1 cellular context compared by ENCODE assay signal in genomic region chr2:134980639-134981038, GRCh38.
TF ChIP-seq lines count a peak whose summit lies in the region.

No MANE protein-coding gene starts in this region.

TF ChIP-seq in K562, 482 proteins besides CTCF, POLR2A, EP300 and RAD21 (continued from another document):
- no peak for TF ChIP-seq MGA (IDR thresholded peaks at IDR 0.05)
- no peak for TF ChIP-seq CCAR2 (IDR thresholded peaks at IDR 0.05; ENCODE audit: low read depth, low read length)
- TF ChIP-seq ATF1 (CRISPR knock-in tag; IDR thresholded peaks at IDR 0.05): no peak
- no peak for TF ChIP-seq ATF1 (tag; IDR thresholded peaks at IDR 0.05)
- TF ChIP-seq MLLT1 (IDR thresholded peaks at IDR 0.05): no peak
- TF ChIP-seq ETV1 (tag; conservative IDR thresholded peaks at IDR 0.05; ENCODE audit: low read depth): no peak
- no peak for TF ChIP-seq MAX (CRISPR knock-in tag; IDR thresholded peaks at IDR 0.05)
- TF ChIP-seq FOXP1 (CRISPR knock-in tag; IDR thresholded peaks at IDR 0.05): no peak
